ENCODE assay signal across 2 cellular contexts in genomic region chr9:131365546-131365945, GRCh38.
A peak's percentile ranks its signal among the peaks of the same experiment; 100 is the strongest.
TF ChIP-seq lines count a peak whose summit lies in the region.

No MANE protein-coding gene starts in this region.

TF ChIP-seq in HEK293, 187 proteins besides CTCF, POLR2A, EP300 and RAD21:
- TF ChIP-seq ZBTB8A (tag by site-specific recombination; IDR thresholded peaks at IDR 0.05) (no peak), ZNF600 (tag by site-specific recombination; IDR thresholded peaks at IDR 0.05) (peak; percentile 54; the same call in 1 of the 2 replicates)
TF ChIP-seq in HEK293: peak in this region for 1.

TF ChIP-seq in H1, 55 proteins besides CTCF, POLR2A, EP300 and RAD21:
- no peak for TF ChIP-seq SP4 (IDR thresholded peaks at IDR 0.05; ENCODE audit: low read length)
- no peak for TF ChIP-seq MAX (IDR thresholded peaks at IDR 0.05)
